Comparison of ENCODE assay signal across 1 cellular context in genomic region chr7:46230298-46231295, GRCh38.
TF ChIP-seq lines count a peak whose summit lies in the region.

No MANE protein-coding gene starts in this region.

TF ChIP-seq in SK-N-SH treated with all-trans-retinoic acid at 6 μM for 48 hours, 23 proteins besides CTCF, POLR2A, EP300 and RAD21 (continued from another document):
- peak; percentile 93 for TF ChIP-seq ISL1 (CRISPR knock-in tag; IDR thresholded peaks at IDR 0.05)
- peak; percentile 77 for TF ChIP-seq TOX (CRISPR knock-in tag; IDR thresholded peaks at IDR 0.05; ENCODE audit: borderline replicate concordance)
- no peak for TF ChIP-seq ZNF70 (CRISPR knock-in tag; IDR thresholded peaks at IDR 0.05)
